In the genomic region with DNA sequence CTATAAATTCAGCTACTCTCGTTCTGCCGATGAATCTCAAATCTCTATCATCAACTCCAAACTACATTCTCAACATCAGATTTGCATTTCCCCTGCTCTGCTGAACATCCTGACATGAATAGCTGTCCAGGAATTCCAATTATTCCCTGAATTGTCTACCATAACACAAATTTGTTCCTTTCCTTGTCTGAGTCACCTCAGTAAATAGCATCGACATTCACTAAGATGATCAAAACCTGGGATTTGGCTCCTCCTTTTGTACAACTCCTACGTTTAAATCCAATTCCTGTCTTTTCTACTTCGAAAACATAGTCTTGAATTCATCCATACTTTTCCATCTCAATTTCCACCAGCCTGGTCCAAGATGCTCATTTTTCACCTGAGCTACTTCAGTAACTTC, we compare ENCODE assay signal across 14 cellular contexts.
DNase-seq lines count a peak whose midpoint lies in the region; ATAC-seq, FAIRE-seq and TF ChIP-seq lines count a peak whose summit lies in the region.
"Had no signal": no experiment of that assay in that cellular context is flagged by ENCODE, and none has a peak within 500 bp of the region (broad histone marks: within the 10 kb centered on the region; RNA-seq: fewer than 3 reads in every experiment).

No MANE protein-coding gene starts in this region.

- H2AFZ ChIP-seq in endothelial cell of umbilical vein (ENCODE audit: low read depth, low read length): peak overlapping the region; percentile 26

- no peaks in the 10 kb centered on the region for H3K79me2 ChIP-seq in endothelial cell of umbilical vein (ENCODE audit: control insufficient read depth, insufficient read depth, low read length)

- H3K4me2 ChIP-seq in endothelial cell of umbilical vein (ENCODE audit: insufficient read depth, low read length): peak overlapping the region; percentile 61

- H3K36me3 ChIP-seq in endothelial cell of umbilical vein (ENCODE audit: control insufficient read depth in 2 of 2, extremely low read depth in 1 of 2, insufficient read depth in 2 of 2, low read length in 2 of 2): no peaks in the 10 kb centered on the region
- H3K36me3 ChIP-seq: suprapubic skin had no signal

- H3K4me1 ChIP-seq in endothelial cell of umbilical vein (ENCODE audit: control insufficient read depth, extremely low read depth, insufficient read depth, low read length): peaks cover 30% of the 10 kb centered on the region
- H3K4me1 ChIP-seq: suprapubic skin had no signal

- POLR2A ChIA-PET in endothelial cell of umbilical vein (lab: Charles Lee): no interaction called here

- CTCF ChIA-PET in endothelial cell of umbilical vein (lab: Charles Lee): interaction anchor here (0.7 to 2.0 kb wide), 9 partner anchors 9 to 308 kb away, joined by 3 to 10 read pairs (median 4); no protein-coding TSS in a partner anchor

- H3K4me3 ChIP-seq in endothelial cell of umbilical vein (replicated peaks in 1 of 3; ENCODE audit: insufficient read depth in 1 of 3, low read depth in 1 of 3, low read length in 3 of 3): no peak overlapping the region
- H3K4me3 ChIP-seq: suprapubic skin had no signal

- no peaks in the 10 kb centered on the region for H3K27me3 ChIP-seq in endothelial cell of umbilical vein (ENCODE audit: control insufficient read depth in 2 of 2, insufficient read depth in 2 of 2, low read length in 2 of 2)
- H3K27me3 ChIP-seq: suprapubic skin had no signal

- peak overlapping the region; percentile 88 for H3K27ac ChIP-seq in endothelial cell of umbilical vein (ENCODE audit: insufficient read depth, low read depth, low read length)
- H3K27ac ChIP-seq: HL-60, suprapubic skin had no signal

- H3K9ac ChIP-seq in endothelial cell of umbilical vein (replicated peaks; ENCODE audit: extremely low read depth, insufficient read depth, low read length): peak overlapping the region; percentile 52

- intact Hi-C loops in endothelial cell of umbilical vein (cut with micrococcal nuclease): loop anchor here (1.0 kb wide), 2 partner anchors 32 to 162 kb away; no protein-coding TSS in a partner anchor

- peak; percentile 77 for FAIRE-seq in endothelial cell of umbilical vein (lab: Jason Lieb, UNC)
- FAIRE-seq: GM12892 had no signal

- H4K20me1 ChIP-seq in endothelial cell of umbilical vein (replicated peaks; ENCODE audit: control insufficient read depth, extremely low read depth, insufficient read depth, low read length): no peaks in the 10 kb centered on the region

- DNase-seq in Caki2 (ENCODE audit: low read depth) (peak; percentile 91), endothelial cell of umbilical vein (ENCODE audit: low read depth, low spot score) (peak; percentile 61), non-pigmented ciliary epithelial cell (ENCODE audit: low read depth) (peak; percentile 94), NCI-H345 (lab: John Stamatoyannopoulos, UW) (no peak), cerebellum (ENCODE audit: low spot score) (no peak)
- DNase-seq: Calu3, NCI-H1436, T-helper 9 cell had no signal

- ATAC-seq in HG03095 (IDR thresholded peaks at IDR 0.05; ENCODE audit: unreplicated experiment): no peak
- no peak for ATAC-seq in HG02642 (IDR thresholded peaks at IDR 0.05; ENCODE audit: poor library complexity, unreplicated experiment)

- BruUV-seq in endothelial cell of umbilical vein (replicated peaks; lab: Mats Ljungman, UMichigan): no TSS peak

- no peak for TF ChIP-seq POLR2A in endothelial cell of umbilical vein (IDR thresholded peaks at IDR 0.05; ENCODE audit: low read depth, low read length)

- in situ Hi-C loops in Caki2 (cut with HindIII; ENCODE audit: low pct_unique_long_range_greater_than_20kb, low sequenced_read_pairs): no loop called here

- dilution Hi-C loops in endothelial cell of umbilical vein (cut with MboI; ENCODE audit: extremely low pct_ligation_motif_present, low sequenced_read_pairs): no loop called here

- TF ChIP-seq CTCF in endothelial cell of umbilical vein (IDR thresholded peaks at IDR 0.05; ENCODE audit: extremely low read depth in 1 of 2, insufficient read depth in 1 of 2, low read depth in 1 of 2, low read length in 2 of 2): no peak

- no peaks in the 10 kb centered on the region for H3K9me1 ChIP-seq in endothelial cell of umbilical vein (replicated peaks; ENCODE audit: control insufficient read depth, extremely low read depth, insufficient read depth, low read length)

- no peaks in the 10 kb centered on the region for H3K9me3 ChIP-seq in endothelial cell of umbilical vein (replicated peaks; ENCODE audit: control insufficient read depth, insufficient read depth, low read length)
- H3K9me3 ChIP-seq: suprapubic skin had no signal

TF ChIP-seq in PFSK-1, 5 proteins besides CTCF, POLR2A, EP300 and RAD21:
- TF ChIP-seq TAF1 (IDR thresholded peaks at IDR 0.05; ENCODE audit: borderline replicate concordance, insufficient read depth, low read length): 0 out of 2 replicates have a peak, but pooled peaks have one; percentile 23
- TF ChIP-seq, protein P1, sequence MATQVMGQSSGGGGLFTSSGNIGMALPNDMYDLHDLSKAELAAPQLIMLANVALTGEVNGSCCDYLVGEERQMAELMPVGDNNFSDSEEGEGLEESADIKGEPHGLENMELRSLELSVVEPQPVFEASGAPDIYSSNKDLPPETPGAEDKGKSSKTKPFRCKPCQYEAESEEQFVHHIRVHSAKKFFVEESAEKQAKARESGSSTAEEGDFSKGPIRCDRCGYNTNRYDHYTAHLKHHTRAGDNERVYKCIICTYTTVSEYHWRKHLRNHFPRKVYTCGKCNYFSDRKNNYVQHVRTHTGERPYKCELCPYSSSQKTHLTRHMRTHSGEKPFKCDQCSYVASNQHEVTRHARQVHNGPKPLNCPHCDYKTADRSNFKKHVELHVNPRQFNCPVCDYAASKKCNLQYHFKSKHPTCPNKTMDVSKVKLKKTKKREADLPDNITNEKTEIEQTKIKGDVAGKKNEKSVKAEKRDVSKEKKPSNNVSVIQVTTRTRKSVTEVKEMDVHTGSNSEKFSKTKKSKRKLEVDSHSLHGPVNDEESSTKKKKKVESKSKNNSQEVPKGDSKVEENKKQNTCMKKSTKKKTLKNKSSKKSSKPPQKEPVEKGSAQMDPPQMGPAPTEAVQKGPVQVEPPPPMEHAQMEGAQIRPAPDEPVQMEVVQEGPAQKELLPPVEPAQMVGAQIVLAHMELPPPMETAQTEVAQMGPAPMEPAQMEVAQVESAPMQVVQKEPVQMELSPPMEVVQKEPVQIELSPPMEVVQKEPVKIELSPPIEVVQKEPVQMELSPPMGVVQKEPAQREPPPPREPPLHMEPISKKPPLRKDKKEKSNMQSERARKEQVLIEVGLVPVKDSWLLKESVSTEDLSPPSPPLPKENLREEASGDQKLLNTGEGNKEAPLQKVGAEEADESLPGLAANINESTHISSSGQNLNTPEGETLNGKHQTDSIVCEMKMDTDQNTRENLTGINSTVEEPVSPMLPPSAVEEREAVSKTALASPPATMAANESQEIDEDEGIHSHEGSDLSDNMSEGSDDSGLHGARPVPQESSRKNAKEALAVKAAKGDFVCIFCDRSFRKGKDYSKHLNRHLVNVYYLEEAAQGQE (IDR thresholded peaks at IDR 0.05; ENCODE audit: insufficient read depth in 1 of 2, low read depth in 2 of 2, low read length in 2 of 2): no peak

TF ChIP-seq in endothelial cell of umbilical vein, 7 proteins besides CTCF, POLR2A, EP300 and RAD21:
- TF ChIP-seq GATA2 (IDR thresholded peaks at IDR 0.05; ENCODE audit: insufficient read depth, insufficient read length, low read depth, low read length) (peak; percentile 79), MYC (IDR thresholded peaks at IDR 0.05; ENCODE audit: low read depth, low read length) (no peak), EZH2 (IDR thresholded peaks at IDR 0.05; ENCODE audit: borderline replicate concordance, low read depth, low read length, severe bottlenecking) (no peak), JUN (IDR thresholded peaks at IDR 0.05; ENCODE audit: borderline replicate concordance, insufficient read depth, insufficient read length, low read depth) (peak; percentile 71), FOS (IDR thresholded peaks at IDR 0.05; ENCODE audit: borderline replicate concordance, insufficient read depth, low read length) (peak; percentile 88), POLR2AphosphoS5 (IDR thresholded peaks at IDR 0.05; ENCODE audit: insufficient read depth, low read depth, low read length) (peak; percentile 66)
- TF ChIP-seq, protein P2, sequence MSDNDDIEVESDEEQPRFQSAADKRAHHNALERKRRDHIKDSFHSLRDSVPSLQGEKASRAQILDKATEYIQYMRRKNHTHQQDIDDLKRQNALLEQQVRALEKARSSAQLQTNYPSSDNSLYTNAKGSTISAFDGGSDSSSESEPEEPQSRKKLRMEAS (IDR thresholded peaks at IDR 0.05; ENCODE audit: insufficient read depth, insufficient read length): no peak

Comparison
In these comparisons a context has a peak if more than half of its experiments do, and no peak if none do; other contexts are left out.
1. DNase-seq: peak in Caki2 (single experiment), endothelial cell of umbilical vein (single experiment) and non-pigmented ciliary epithelial cell (single experiment); none in NCI-H345 (single experiment) and cerebellum (single experiment).